1 cellular context compared by ENCODE assay signal in the genomic region with DNA sequence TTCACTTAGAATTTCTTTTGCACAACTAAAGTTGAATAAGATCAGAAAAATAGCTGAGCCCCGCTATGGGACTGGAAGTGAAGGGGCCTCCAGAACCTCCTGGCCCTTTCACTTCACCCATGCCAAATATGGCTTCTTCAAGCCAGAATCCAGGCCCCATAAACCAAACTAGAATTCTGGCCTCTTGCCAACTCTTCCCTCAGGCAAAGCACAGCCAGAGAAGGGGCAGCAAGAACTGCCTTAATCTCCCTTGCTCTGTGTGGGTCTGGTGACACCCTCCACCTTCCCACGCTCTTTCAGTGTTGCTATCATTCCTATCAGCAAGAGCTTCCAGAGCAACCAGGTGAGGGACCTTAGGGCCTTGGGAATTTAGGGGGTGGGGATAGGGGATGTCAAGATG.
TF ChIP-seq lines count a peak whose summit lies in the region.

No MANE protein-coding gene starts in this region.

TF ChIP-seq in K562, 482 proteins besides CTCF, POLR2A, EP300 and RAD21 (continued from another document):
- TF ChIP-seq PRDM10 (IDR thresholded peaks at IDR 0.05; ENCODE audit: partially characterized antibody) (no peak), EGR1 (conservative IDR thresholded peaks at IDR 0.05) (no peak), NCOA4 (IDR thresholded peaks at IDR 0.05; ENCODE audit: partially characterized antibody) (no peak), RREB1 (CRISPR knock-in tag; IDR thresholded peaks at IDR 0.05) (no peak), NFIX (CRISPR knock-in tag; IDR thresholded peaks at IDR 0.05; ENCODE audit: low read depth) (peak; percentile 81), ZBTB9 (CRISPR knock-in tag; IDR thresholded peaks at IDR 0.05) (no peak), MEIS2 (IDR thresholded peaks at IDR 0.05; ENCODE audit: partially characterized antibody) (no peak), ZNF551 (CRISPR knock-in tag; IDR thresholded peaks at IDR 0.05) (no peak), ZNF143 (CRISPR knock-in tag; IDR thresholded peaks at IDR 0.05) (no peak), NFYB (IDR thresholded peaks at IDR 0.05; ENCODE audit: extremely low read depth, insufficient read length) (no peak), ZNF830 (CRISPR knock-in tag; IDR thresholded peaks at IDR 0.05) (no peak), NFIC (IDR thresholded peaks at IDR 0.05) (peak; percentile 98), HOXB6 (CRISPR knock-in tag; IDR thresholded peaks at IDR 0.05; ENCODE audit: borderline replicate concordance) (no peak)
